18 cellular contexts compared by ENCODE assay signal in the genomic region with DNA sequence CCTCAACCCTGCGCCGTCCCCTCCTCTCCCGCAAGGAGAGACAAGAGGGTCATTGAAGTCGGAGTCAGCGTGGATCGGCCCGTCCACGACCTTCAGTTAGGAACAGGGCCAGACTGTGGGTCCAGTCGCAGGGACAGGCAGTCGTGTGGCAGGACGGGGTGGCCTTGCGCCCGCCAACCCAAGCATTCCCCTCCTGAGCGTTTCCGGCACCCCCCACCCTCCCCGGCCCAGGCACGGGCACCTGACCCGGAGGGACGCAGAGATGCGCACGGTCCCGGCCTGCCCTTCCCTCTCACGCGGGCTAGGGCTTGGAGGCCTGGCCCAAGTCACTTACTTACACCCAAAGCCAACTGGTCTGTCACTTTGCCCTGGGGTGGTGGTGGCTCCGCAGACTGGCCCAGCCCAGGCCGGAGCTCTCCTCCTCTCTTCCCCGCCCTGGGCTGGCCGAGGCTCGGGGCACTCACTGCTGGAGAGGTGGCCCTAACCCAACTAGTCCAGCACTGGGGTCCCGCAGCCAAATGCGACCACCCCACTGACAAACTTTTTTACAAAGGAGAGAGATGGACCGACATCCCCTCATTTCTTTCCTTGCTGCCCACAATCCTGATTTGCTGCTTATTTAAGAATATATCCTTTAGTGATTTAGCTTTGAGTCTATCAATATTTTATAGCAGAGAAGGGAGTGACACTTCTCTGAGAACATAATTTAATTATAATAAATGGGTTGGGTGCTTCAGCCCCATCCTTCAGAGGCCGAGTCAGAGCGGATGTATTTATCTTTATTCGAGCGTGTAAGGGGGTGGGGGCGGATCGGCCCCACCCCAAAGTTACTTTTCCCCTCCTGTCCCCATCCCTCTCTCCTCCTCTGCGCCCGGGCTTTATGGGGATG. TPM values are rescaled to one million over a fixed set of nuclear protein-coding genes. Genes with fewer than 3 reads are reported as not detected.
A peak's percentile ranks its signal among the peaks of the same experiment; 100 is the strongest.
DNase-seq lines count a peak whose midpoint lies in the region; ATAC-seq, FAIRE-seq and TF ChIP-seq lines count a peak whose summit lies in the region.
"Had no signal": no experiment of that assay in that cellular context is flagged by ENCODE, and none has a peak within 500 bp of the region (broad histone marks: within the 10 kb centered on the region; RNA-seq: fewer than 3 reads in every experiment).

No MANE protein-coding gene starts in this region.

- 8 to 9% methylated on average over 26 to 40 of the region's 40 CpGs for WGBS in lower leg skin, 2 donors
- 4% methylated on average over 28 of the region's 40 CpGs for WGBS in hepatocyte (ENCODE audit: low lambda C conversion rate, missing lambda C conversion rate)

- intact Hi-C loops in endothelial cell of umbilical vein (cut with micrococcal nuclease) (no loop called here), lower leg skin (cut with DNase I; ENCODE audit: low total_unique reads) (no loop called here)

- H3K4me3 ChIP-seq in SK-N-MC = peak overlapping the region; percentile 80
- H3K4me3 ChIP-seq in endothelial cell of umbilical vein (replicated peaks in 1 of 3; ENCODE audit: insufficient read depth in 1 of 3, low read depth in 1 of 3, low read length in 3 of 3) = no peak overlapping the region
- H3K4me3 ChIP-seq in neural progenitor cell = no peak overlapping the region
- H3K4me3 ChIP-seq in lower leg skin (ENCODE audit: low read depth, poor library complexity, severe bottlenecking) = no peak overlapping the region
- no peak overlapping the region for H3K4me3 ChIP-seq in hepatocyte
- H3K4me3 ChIP-seq: right atrium auricular region had no signal

- H3K4me1 Mint-ChIP-seq in neural progenitor cell = peaks cover 40% of the 10 kb centered on the region

- H3K36me3 Mint-ChIP-seq in neural progenitor cell = no peaks in the 10 kb centered on the region

- H3K9me3 ChIP-seq in SK-N-MC (ENCODE audit: low read depth, low read length) = no peaks in the 10 kb centered on the region
- no peaks in the 10 kb centered on the region for H3K9me3 ChIP-seq in endothelial cell of umbilical vein (replicated peaks; ENCODE audit: control insufficient read depth, insufficient read depth, low read length)
- no peaks in the 10 kb centered on the region for H3K9me3 ChIP-seq in neural progenitor cell (ENCODE audit: low read depth)
- H3K9me3 ChIP-seq in hepatocyte (ENCODE audit: low read depth) = no peaks in the 10 kb centered on the region
- H3K9me3 ChIP-seq: right atrium auricular region had no signal

- H3K9me3 Mint-ChIP-seq in neural progenitor cell = peaks cover 4% of the 10 kb centered on the region

- DNase-seq in G401 (ENCODE audit: low spot score) (peak; percentile 83), SK-N-MC (ENCODE audit: low read depth, low spot score) (no peak), endothelial cell of umbilical vein (ENCODE audit: low read depth, low spot score) (no peak), neural progenitor cell (ENCODE audit: low spot score) (peak; percentile 56), lower leg skin (ENCODE audit: low spot score in 2 of 2) (no peak), hepatocyte (ENCODE audit: low spot score) (no peak)
- DNase-seq: activated naive CD4-positive, alpha-beta T cell treated with anti-CD3 and anti-CD28 coated beads, Interleukin-2, amount 50 U/mL, for 16 hours; MM.1S; stimulated activated CD4-positive, alpha-beta T cell treated with anti-CD3 and anti-CD28 coated beads, Interleukin-4, amount 100 ng/mL, for 1 hour; T1000 had no signal

- TF ChIP-seq CTCF in endothelial cell of umbilical vein (IDR thresholded peaks at IDR 0.05; ENCODE audit: extremely low read depth in 1 of 2, insufficient read depth in 1 of 2, low read depth in 1 of 2, low read length in 2 of 2) = no peak
- no peak for TF ChIP-seq CTCF in neural progenitor cell (IDR thresholded peaks at IDR 0.05)
- no peak for TF ChIP-seq CTCF in lower leg skin (IDR thresholded peaks at IDR 0.05)
- TF ChIP-seq CTCF in hepatocyte (IDR thresholded peaks at IDR 0.05; ENCODE audit: poor library complexity) = no peak

- H3K9ac ChIP-seq in SK-N-MC (ENCODE audit: insufficient read length) (no peak overlapping the region), endothelial cell of umbilical vein (replicated peaks; ENCODE audit: extremely low read depth, insufficient read depth, low read length) (no peak overlapping the region), neural progenitor cell (no peak overlapping the region)

- H3K4me3 Mint-ChIP-seq in neural progenitor cell = peak overlapping the region; percentile 54

- POLR2A ChIA-PET in endothelial cell of umbilical vein (lab: Charles Lee) = no interaction called here

- no peak for TF ChIP-seq POLR2A in endothelial cell of umbilical vein (IDR thresholded peaks at IDR 0.05; ENCODE audit: low read depth, low read length)
- TF ChIP-seq POLR2A in lower leg skin (IDR thresholded peaks at IDR 0.05) = no peak

- H3K9me2 ChIP-seq in hepatocyte (replicated peaks; ENCODE audit: insufficient read depth) = no peaks in the 10 kb centered on the region

- no TSS peak for BruUV-seq in endothelial cell of umbilical vein (replicated peaks; lab: Mats Ljungman, UMichigan)

- H4K20me1 ChIP-seq in endothelial cell of umbilical vein (replicated peaks; ENCODE audit: control insufficient read depth, extremely low read depth, insufficient read depth, low read length) (no peaks in the 10 kb centered on the region), neural progenitor cell (ENCODE audit: low read depth) (peaks cover 83% of the 10 kb centered on the region), hepatocyte (ENCODE audit: insufficient read depth, poor library complexity, severe bottlenecking) (no peaks in the 10 kb centered on the region)

- peaks cover 78% of the 10 kb centered on the region for H3F3A ChIP-seq in neural progenitor cell (ENCODE audit: low read depth)

- dilution Hi-C loops in endothelial cell of umbilical vein (cut with MboI; ENCODE audit: extremely low pct_ligation_motif_present, low sequenced_read_pairs) = no loop called here

- ATAC-seq in HG02798 (IDR thresholded peaks at IDR 0.05; ENCODE audit: poor library complexity, unreplicated experiment) (no peak), HG03378 (IDR thresholded peaks at IDR 0.05; ENCODE audit: unreplicated experiment) (no peak)

- in situ Hi-C loops in G401 (cut with HindIII; ENCODE audit: low sequenced_read_pairs) = no loop called here

- H3K27ac ChIP-seq in SK-N-MC (no peak overlapping the region), endothelial cell of umbilical vein (ENCODE audit: insufficient read depth, low read depth, low read length) (no peak overlapping the region), neural progenitor cell (no peak overlapping the region), hepatocyte (no peak overlapping the region)
- H3K27ac ChIP-seq: epithelial cell of prostate, right atrium auricular region had no signal

- no peak overlapping the region for H2AFZ ChIP-seq in endothelial cell of umbilical vein (ENCODE audit: low read depth, low read length)
- H2AFZ ChIP-seq in neural progenitor cell (replicated peaks) = no peak overlapping the region
- H2AFZ ChIP-seq in hepatocyte = no peak overlapping the region

- no peak overlapping the region for H3K27ac Mint-ChIP-seq in neural progenitor cell

- H3K9me1 ChIP-seq in endothelial cell of umbilical vein (replicated peaks; ENCODE audit: control insufficient read depth, extremely low read depth, insufficient read depth, low read length) = no peaks in the 10 kb centered on the region

- no peak overlapping the region for H3K4me2 ChIP-seq in endothelial cell of umbilical vein (ENCODE audit: insufficient read depth, low read length)
- no peak overlapping the region for H3K4me2 ChIP-seq in neural progenitor cell
- H3K4me2 ChIP-seq in hepatocyte = no peak overlapping the region

- H3K79me2 ChIP-seq in endothelial cell of umbilical vein (ENCODE audit: control insufficient read depth, insufficient read depth, low read length) (no peaks in the 10 kb centered on the region), neural progenitor cell (ENCODE audit: low read depth) (no peaks in the 10 kb centered on the region), hepatocyte (no peaks in the 10 kb centered on the region)

- H3K4me1 ChIP-seq in endothelial cell of umbilical vein (ENCODE audit: control insufficient read depth, extremely low read depth, insufficient read depth, low read length) (no peaks in the 10 kb centered on the region), neural progenitor cell (peaks cover 35% of the 10 kb centered on the region), hepatocyte (ENCODE audit: insufficient read depth) (no peaks in the 10 kb centered on the region)

- FAIRE-seq in endothelial cell of umbilical vein (lab: Jason Lieb, UNC) = no peak

- no peaks in the 10 kb centered on the region for H3K36me3 ChIP-seq in SK-N-MC (ENCODE audit: insufficient read depth, low read length)
- H3K36me3 ChIP-seq in endothelial cell of umbilical vein (ENCODE audit: control insufficient read depth in 2 of 2, extremely low read depth in 1 of 2, insufficient read depth in 2 of 2, low read length in 2 of 2) = no peaks in the 10 kb centered on the region
- H3K36me3 ChIP-seq in neural progenitor cell = no peaks in the 10 kb centered on the region
- no peaks in the 10 kb centered on the region for H3K36me3 ChIP-seq in hepatocyte (replicated peaks; ENCODE audit: insufficient read depth, low read depth)
- H3K36me3 ChIP-seq: right atrium auricular region had no signal

- CTCF ChIA-PET in endothelial cell of umbilical vein (lab: Charles Lee) = no interaction called here

- H3K27me3 ChIP-seq in endothelial cell of umbilical vein (ENCODE audit: control insufficient read depth in 2 of 2, insufficient read depth in 2 of 2, low read length in 2 of 2) = peaks cover 68 to 87% of the 10 kb centered on the region in 2 experiments
- peaks cover 100% of the 10 kb centered on the region for H3K27me3 ChIP-seq in neural progenitor cell
- H3K27me3 ChIP-seq in hepatocyte = peaks cover 89% of the 10 kb centered on the region

- H3K27me3 Mint-ChIP-seq in neural progenitor cell (ENCODE audit: insufficient read depth, low read depth) = peaks cover 68% of the 10 kb centered on the region

TF ChIP-seq in endothelial cell of umbilical vein, 7 proteins besides CTCF, POLR2A, EP300 and RAD21 (continues in another document):
- no peak for TF ChIP-seq JUN (IDR thresholded peaks at IDR 0.05; ENCODE audit: borderline replicate concordance, insufficient read depth, insufficient read length, low read depth)
- no peak for TF ChIP-seq POLR2AphosphoS5 (IDR thresholded peaks at IDR 0.05; ENCODE audit: insufficient read depth, low read depth, low read length)

RNA-seq across cellular contexts. Expression of a gene that starts 1.2 kb away (rescaled TPM):
- total RNA-seq in G401 (2014; rRNA removed; shearing (Covaris generic)) = 0.10 and 0.25 TPM in 2 replicates
- not detected in 2 replicates for total RNA-seq in endothelial cell of umbilical vein
- polyA plus RNA-seq in endothelial cell of umbilical vein = not detected in 2 replicates
- polyA plus RNA-seq in endothelial cell of umbilical vein (2011; cell fraction: cytosol; rRNA removed) = not detected in 2 replicates
- not detected in 2 replicates for polyA plus RNA-seq in endothelial cell of umbilical vein (2011; cell fraction: nucleus; rRNA removed)
- polyA plus RNA-seq in endothelial cell of umbilical vein (2012) = not detected in 2 replicates
- not detected in 2 replicates for polyA minus RNA-seq in endothelial cell of umbilical vein
- polyA minus RNA-seq in endothelial cell of umbilical vein (2011; cell fraction: cytosol; rRNA and poly(A)+ RNA removed) = not detected
- polyA minus RNA-seq in endothelial cell of umbilical vein (2011; cell fraction: nucleus; rRNA and poly(A)+ RNA removed) = not detected in 2 replicates
- total RNA-seq in neural progenitor cell (ENCODE audit: low replicate concordance) = not detected in 2 replicates
- total RNA-seq in lower leg skin = not detected
- total RNA-seq in hepatocyte = not detected in 2 replicates
- not detected in 2 replicates for polyA plus RNA-seq in hepatocyte
- total RNA-seq: chondrocyte, myocyte, right atrium auricular region, RPMI7951, ureter had no signal

Comparison
In these comparisons a context has a peak if more than half of its experiments do, and no peak if none do; other contexts are left out.
1. DNase-seq: peak in G401 (single experiment) and neural progenitor cell (single experiment); none in SK-N-MC (single experiment), endothelial cell of umbilical vein (single experiment), lower leg skin (0 of 2) and hepatocyte (single experiment).